In the genomic region with DNA sequence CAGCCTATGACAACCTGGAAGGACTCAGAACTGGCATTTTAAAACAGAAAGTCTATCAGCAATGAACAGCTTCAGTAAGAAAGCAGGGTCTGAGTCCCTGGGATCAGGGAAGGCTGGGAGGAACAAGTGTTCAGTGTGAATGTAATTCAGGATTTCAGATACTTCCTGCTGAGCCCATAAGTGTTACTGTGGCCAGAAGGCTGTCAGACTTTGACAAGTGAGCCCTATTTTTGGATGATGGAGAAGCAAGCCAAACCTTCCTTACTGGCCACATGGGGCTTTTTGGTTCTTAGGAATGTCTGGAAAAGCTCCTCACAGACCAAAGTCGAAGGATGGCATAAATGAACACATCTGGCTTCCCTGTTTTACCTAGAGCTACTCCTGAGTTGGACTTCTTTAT, we compare ENCODE assay signal across 14 cellular contexts.
"Had no signal": no experiment of that assay in that cellular context is flagged by ENCODE, and none has a peak within 500 bp of the region (broad histone marks: within the 10 kb centered on the region; RNA-seq: fewer than 3 reads in every experiment).

No MANE protein-coding gene starts in this region.

- DNase-seq: activated CD4-positive, alpha-beta T cell treated with anti-CD3 and anti-CD28 coated beads, Interleukin-2, amount 50 U/mL, for 1 hour; activated naive CD4-positive, alpha-beta T cell treated with anti-CD3 and anti-CD28 coated beads for 36 hours; activated naive CD8-positive, alpha-beta T cell treated with anti-CD3 and anti-CD28 coated beads, Interleukin-2, amount 50 U/mL, for 24 hours; hippocampal formation; left ventricle myocardium inferior; mesendoderm; occipital lobe; spleen; stomach; SW 1271; testis had no signal

- H3K27ac Mint-ChIP-seq: activated naive CD4-positive, alpha-beta T cell treated with anti-CD3 and anti-CD28 coated beads for 36 hours; activated naive CD8-positive, alpha-beta T cell treated with anti-CD3 and anti-CD28 coated beads, Interleukin-2, amount 50 U/mL, for 24 hours; activated T-helper 17 cell treated with anti-CD3 and anti-CD28 coated beads, Interleukin-2, amount 50 U/mL, for 72 hours had no signal

- H3K4me3 Mint-ChIP-seq: activated naive CD4-positive, alpha-beta T cell treated with anti-CD3 and anti-CD28 coated beads for 36 hours; activated naive CD8-positive, alpha-beta T cell treated with anti-CD3 and anti-CD28 coated beads, Interleukin-2, amount 50 U/mL, for 24 hours; activated T-helper 17 cell treated with anti-CD3 and anti-CD28 coated beads, Interleukin-2, amount 50 U/mL, for 72 hours; nephron had no signal

- ATAC-seq: sciatic nerve had no signal

- H3K27me3 Mint-ChIP-seq: activated naive CD8-positive, alpha-beta T cell treated with anti-CD3 and anti-CD28 coated beads, Interleukin-2, amount 50 U/mL, for 24 hours; activated T-helper 17 cell treated with anti-CD3 and anti-CD28 coated beads, Interleukin-2, amount 50 U/mL, for 72 hours had no signal

- H3K9me3 Mint-ChIP-seq: activated naive CD4-positive, alpha-beta T cell treated with anti-CD3 and anti-CD28 coated beads for 36 hours; activated naive CD8-positive, alpha-beta T cell treated with anti-CD3 and anti-CD28 coated beads, Interleukin-2, amount 50 U/mL, for 24 hours; activated T-helper 17 cell treated with anti-CD3 and anti-CD28 coated beads, Interleukin-2, amount 50 U/mL, for 72 hours had no signal
